11 cellular contexts compared by ENCODE assay signal in genomic region chr10:100729877-100730738, GRCh38. TPM values are rescaled to one million over a fixed set of nuclear protein-coding genes. Genes with fewer than 3 reads are reported as not detected.
A peak's percentile ranks its signal among the peaks of the same experiment; 100 is the strongest.
DNase-seq lines count a peak whose midpoint lies in the region; ATAC-seq, FAIRE-seq and TF ChIP-seq lines count a peak whose summit lies in the region.
"Had no signal": no experiment of that assay in that cellular context is flagged by ENCODE, and none has a peak within 500 bp of the region (broad histone marks: within the 10 kb centered on the region; RNA-seq: fewer than 3 reads in every experiment).

No MANE protein-coding gene starts in this region.

- no peak for TF ChIP-seq CTCF in D721Med (IDR thresholded peaks at IDR 0.05; ENCODE audit: insufficient read depth, missing control alignments)
- no peak for TF ChIP-seq CTCF in MM.1S (IDR thresholded peaks at IDR 0.05; ENCODE audit: low read length)

- no peaks in the 10 kb centered on the region for H3K9me3 Mint-ChIP-seq in T-cell

- peak overlapping the region; percentile 58 to 84 (median 62) for H3K4me3 Mint-ChIP-seq in T-cell

- H3K9me3 ChIP-seq in iPS-18c (ENCODE audit: control insufficient read depth, insufficient read depth, low read length) (peaks cover 6% of the 10 kb centered on the region), skeletal muscle satellite cell (replicated peaks; ENCODE audit: low read length) (no peaks in the 10 kb centered on the region), MM.1S (replicated peaks; ENCODE audit: insufficient read depth, low read length) (no peaks in the 10 kb centered on the region)

- no peak overlapping the region for H3K27ac Mint-ChIP-seq in T-cell

- H3K9ac ChIP-seq in skeletal muscle satellite cell (ENCODE audit: low read depth, low read length) (no peak overlapping the region), MM.1S (ENCODE audit: low read length) (no peak overlapping the region)

- peaks cover 30 to 45% (median 42%) of the 10 kb centered on the region in 3 donors for H3K4me1 Mint-ChIP-seq in T-cell

- H3K79me2 ChIP-seq in MM.1S (ENCODE audit: low read length): no peaks in the 10 kb centered on the region

- H3K4me2 ChIP-seq in skeletal muscle satellite cell (ENCODE audit: low read length) (peak overlapping the region; percentile 65), MM.1S (ENCODE audit: low read depth, low read length) (no peak overlapping the region)

- 0 out of 2 replicates have a peak, but pooled peaks cover 5% of the 10 kb centered on the region for H4K20me1 ChIP-seq in MM.1S (ENCODE audit: insufficient read depth, low read length)

- POLR2A ChIA-PET in T-cell (lab: Charles Lee): no interaction called here

- CTCF ChIA-PET in T-cell (lab: Charles Lee): no interaction called here

- 0 out of 2 replicates have a peak overlapping the region, but pooled peaks have one; percentile 9 for H3K4me3 ChIP-seq in iPS-18c (ENCODE audit: insufficient read depth, low read depth, low read length)
- peak overlapping the region; percentile 42 for H3K4me3 ChIP-seq in skeletal muscle satellite cell (ENCODE audit: low read length)
- H3K4me3 ChIP-seq in MM.1S (ENCODE audit: low read length): no peak overlapping the region

- peaks cover 85 to 95% of the 10 kb centered on the region in 2 donors for H3K27me3 Mint-ChIP-seq in T-cell

- no peak for FAIRE-seq in D721Med (lab: Jason Lieb, UNC)

- H3K4me1 ChIP-seq in skeletal muscle satellite cell (ENCODE audit: control insufficient read depth, insufficient read depth, low read length) (peaks cover 13% of the 10 kb centered on the region), MM.1S (ENCODE audit: low read length) (peaks cover 10% of the 10 kb centered on the region; the same call in 1 of the 2 replicates)

- no peaks in the 10 kb centered on the region for H3F3A ChIP-seq in MM.1S (ENCODE audit: insufficient read depth, low read length)

- DNase-seq in DMS 273 (lab: John Stamatoyannopoulos, UW; ENCODE audit: unreplicated experiment) (peak; percentile 37), DMS 273 treated with DMSO at 0.1 percent for 48 hours (lab: John Stamatoyannopoulos, UW) (no peak), T-cell (no peak), D721Med (ENCODE audit: insufficient read length, low spot score) (no peak), MM.1S (no peak)

- H3K36me3 Mint-ChIP-seq in T-cell: no peaks in the 10 kb centered on the region

- no peaks in the 10 kb centered on the region for H3K36me3 ChIP-seq in skeletal muscle satellite cell (ENCODE audit: insufficient read depth, low read length)
- H3K36me3 ChIP-seq in MM.1S (replicated peaks; ENCODE audit: insufficient read depth, low read length): no peaks in the 10 kb centered on the region

- ATAC-seq in T-cell (replicated peaks in 1 of 4) (no peak), HG03045 (IDR thresholded peaks at IDR 0.05; ENCODE audit: unreplicated experiment) (no peak)

- no peaks in the 10 kb centered on the region for H3K9me2 ChIP-seq in MM.1S (replicated peaks; ENCODE audit: insufficient read depth, low read length)

- H3K27me3 ChIP-seq in skeletal muscle satellite cell (ENCODE audit: control insufficient read depth, insufficient read depth, low read length) (peaks cover 95% of the 10 kb centered on the region), MM.1S (replicated peaks; ENCODE audit: insufficient read depth, low read length) (peaks cover 96% of the 10 kb centered on the region)

- no peak overlapping the region for H2AFZ ChIP-seq in MM.1S (ENCODE audit: low read length)

- no peak overlapping the region for H3K27ac ChIP-seq in MM.1S (ENCODE audit: low read length)

RNA-seq across cellular contexts. Expression of gene PAX2, which starts 15.3 kb away (rescaled TPM):
- not detected for total RNA-seq in T-cell
- total RNA-seq in skeletal muscle satellite cell (2012; rRNA removed): not detected in 2 replicates
- total RNA-seq: A172, LHCN-M2, RPMI7951 had no signal
